Comparison of ENCODE assay signal across 1 cellular context in the genomic region with DNA sequence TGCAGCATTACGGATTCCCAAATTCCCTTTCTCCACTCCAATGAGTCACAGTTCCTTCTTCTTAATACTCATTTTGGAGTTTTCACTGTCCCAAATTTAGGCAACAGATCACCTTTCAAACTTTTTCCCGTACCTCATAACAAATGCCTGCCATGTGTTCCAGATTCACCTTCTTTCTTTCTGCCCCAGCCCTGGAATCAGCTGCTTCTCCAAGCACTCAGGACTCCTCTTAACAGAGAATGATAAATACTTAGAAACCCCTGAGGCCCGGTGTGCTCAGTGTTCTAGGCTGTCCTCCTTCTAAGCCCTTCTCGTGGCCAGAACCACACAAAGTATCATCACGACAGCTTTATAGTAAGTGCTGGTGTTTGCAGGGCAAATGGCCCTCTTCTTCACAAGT.
TF ChIP-seq lines count a peak whose summit lies in the region.

No MANE protein-coding gene starts in this region.

TF ChIP-seq in A549, 52 proteins besides CTCF, POLR2A, EP300 and RAD21:
- TF ChIP-seq POLR2AphosphoS2 (conservative IDR thresholded peaks at IDR 0.05; ENCODE audit: low read length) (peak; percentile 66), NFE2L2 (conservative IDR thresholded peaks at IDR 0.05; ENCODE audit: low read length) (no peak), FOSL2 (IDR thresholded peaks at IDR 0.05) (no peak), FOSL2 (CRISPR knock-in tag; IDR thresholded peaks at IDR 0.05) (peak; percentile 19; the same call in 1 of the 2 replicates)
